21 cellular contexts compared by ENCODE assay signal in genomic region chr3:31446411-31446810, GRCh38.
"Had no signal": no experiment of that assay in that cellular context is flagged by ENCODE, and none has a peak within 500 bp of the region (broad histone marks: within the 10 kb centered on the region; RNA-seq: fewer than 3 reads in every experiment).

No MANE protein-coding gene starts in this region.

- H3K27me3 ChIP-seq: sigmoid colon, testis, tibial artery, upper lobe of left lung had no signal

- H3K4me3 ChIP-seq: dorsolateral prefrontal cortex, lung, mucosa of descending colon, psoas muscle, sigmoid colon, testis, tibial artery, upper lobe of left lung had no signal

- H3K36me3 ChIP-seq: sigmoid colon, tibial artery, upper lobe of left lung had no signal

- H3K9me3 ChIP-seq: mucosa of descending colon, psoas muscle, sigmoid colon, testis had no signal

- H3K4me1 ChIP-seq: psoas muscle, sigmoid colon, testis, tibial artery, upper lobe of left lung had no signal

- H3K27ac ChIP-seq: dorsolateral prefrontal cortex, psoas muscle, sigmoid colon, testis, tibial artery, upper lobe of left lung had no signal

- DNase-seq: dorsolateral prefrontal cortex; effector CD4-positive, alpha-beta T cell; hypothalamus; immature natural killer cell; islet precursor cell; mucosa of descending colon; naive thymus-derived CD4-positive, alpha-beta T cell; nephron progenitor cell; nucleus accumbens; posterior cingulate gyrus; psoas muscle; right cardiac atrium; sigmoid colon; stimulated activated CD4-positive, alpha-beta T cell treated with anti-CD3 and anti-CD28 coated beads, Interleukin-2, amount 100 ng/mL, for 24 hours; stimulated activated CD4-positive, alpha-beta T cell treated with anti-CD3 and anti-CD28 coated beads, Interleukin-4, amount 100 ng/mL, for 24 hours; stimulated activated naive CD8-positive, alpha-beta T cell treated with anti-CD3 and anti-CD28 coated beads, Interleukin-15, Interleukin-2, amounts not matched to agents 100 U/mL and 50 U/mL, for 24 hours; substantia nigra; testis; tibial artery; upper lobe of left lung had no signal
